In the genomic region with DNA sequence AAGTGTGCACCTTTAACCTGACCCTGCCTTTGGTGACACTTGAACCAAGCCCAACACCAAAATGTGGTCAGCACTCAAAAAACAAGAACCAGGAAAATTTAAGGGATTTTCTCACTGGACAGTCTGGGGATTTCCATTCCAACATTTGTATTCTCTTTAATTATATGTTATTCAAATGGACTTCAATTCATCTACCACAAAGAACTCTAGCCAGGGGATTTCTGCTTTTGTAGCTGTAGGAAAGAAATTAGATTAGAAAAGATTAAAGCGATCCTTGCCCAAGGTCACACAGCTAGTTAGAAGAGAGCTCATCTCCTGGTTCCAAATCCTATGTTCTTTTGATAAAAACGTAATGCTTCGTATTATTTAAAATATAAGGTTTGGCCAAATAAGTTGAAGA, we compare ENCODE assay signal across 25 cellular contexts.
DNase-seq lines count a peak whose midpoint lies in the region; ATAC-seq, FAIRE-seq and TF ChIP-seq lines count a peak whose summit lies in the region.
"Had no signal": no experiment of that assay in that cellular context is flagged by ENCODE, and none has a peak within 500 bp of the region (broad histone marks: within the 10 kb centered on the region; RNA-seq: fewer than 3 reads in every experiment).

No MANE protein-coding gene starts in this region.

- H2BK5ac ChIP-seq in mesenchymal stem cell (ENCODE audit: low read depth, low read length, poor library complexity, severe bottlenecking): peak overlapping the region; percentile 81

- H3K36me3 ChIP-seq in WERI-Rb-1 (no peaks in the 10 kb centered on the region), mesenchymal stem cell (ENCODE audit: control insufficient read depth in 1 of 2, insufficient read depth in 2 of 2, low read depth in 1 of 2, low read length in 2 of 2) (no peaks in the 10 kb centered on the region), tibial artery (no peaks in the 10 kb centered on the region)
- H3K36me3 ChIP-seq: BE2C had no signal

- intact Hi-C loops in tibial artery (cut with DNase I; ENCODE audit: low total_unique reads): no loop called here

- TF ChIP-seq CTCF in WERI-Rb-1 (IDR thresholded peaks at IDR 0.05; ENCODE audit: low read depth, low read length) (no peak), tibial artery (IDR thresholded peaks at IDR 0.05) (no peak)

- H2BK120ac ChIP-seq in mesenchymal stem cell (ENCODE audit: low read depth, low read length): no peak overlapping the region

- H3K4me3 ChIP-seq in WERI-Rb-1 (ENCODE audit: low read depth, low read length) (no peak overlapping the region), mesenchymal stem cell (ENCODE audit: insufficient read depth in 1 of 2, low read depth in 1 of 2, low read length in 2 of 2) (no peak overlapping the region), tibial artery (no peak overlapping the region)
- H3K4me3 ChIP-seq: GM23338 had no signal

- no peak overlapping the region for H3K18ac ChIP-seq in mesenchymal stem cell (ENCODE audit: low read depth in 1 of 2, low read length in 2 of 2)

- H3K4me3 Mint-ChIP-seq in T-helper 17 cell: no peak overlapping the region
- H3K4me3 Mint-ChIP-seq: CD4-positive, CD25-positive, alpha-beta regulatory T cell; CD8-positive, alpha-beta memory T cell; GM23338; HFFc6 had no signal

- H3K27ac Mint-ChIP-seq in T-helper 17 cell: no peak overlapping the region
- H3K27ac Mint-ChIP-seq: CD4-positive, CD25-positive, alpha-beta regulatory T cell; CD8-positive, alpha-beta memory T cell; GM23338; HFFc6 had no signal

- H3K27me3 Mint-ChIP-seq in T-helper 17 cell: no peaks in the 10 kb centered on the region
- H3K27me3 Mint-ChIP-seq: CD4-positive, CD25-positive, alpha-beta regulatory T cell had no signal

- no peak overlapping the region for H3K4ac ChIP-seq in mesenchymal stem cell (ENCODE audit: low read depth in 1 of 2, low read length in 2 of 2)

- no peak overlapping the region for H4K8ac ChIP-seq in mesenchymal stem cell (ENCODE audit: low read length)

- H3K27ac ChIP-seq in WERI-Rb-1: peak overlapping the region; percentile 41
- no peak overlapping the region for H3K27ac ChIP-seq in mesenchymal stem cell (ENCODE audit: low read length, poor library complexity, severe bottlenecking)
- peak overlapping the region; percentile 61 to 70 for H3K27ac ChIP-seq in tibial artery

- no peak for FAIRE-seq in GM12892 (lab: Jason Lieb, UNC)
- FAIRE-seq: A204.1, GM12891, GM18507, H54, HTR-8/SVneo had no signal

- H3K4me1 ChIP-seq in mesenchymal stem cell (ENCODE audit: control insufficient read depth, insufficient read depth, low read depth, low read length): peaks cover 5% of the 10 kb centered on the region
- H3K4me1 ChIP-seq in tibial artery: peaks cover 0 to 55% (median 14%) of the 10 kb centered on the region in 4 donors
- H3K4me1 ChIP-seq: BE2C had no signal

- H4K91ac ChIP-seq in mesenchymal stem cell (ENCODE audit: low read length): no peak overlapping the region

- H3K9ac ChIP-seq in mesenchymal stem cell (ENCODE audit: low read length): no peak overlapping the region

- H3K9me3 ChIP-seq in WERI-Rb-1 (ENCODE audit: severe bottlenecking) (no peaks in the 10 kb centered on the region), mesenchymal stem cell (ENCODE audit: control insufficient read depth, low read length) (no peaks in the 10 kb centered on the region), tibial artery (no peaks in the 10 kb centered on the region), T-helper 17 cell (ENCODE audit: control insufficient read depth, low read length, poor library complexity, severe bottlenecking) (no peaks in the 10 kb centered on the region)
- H3K9me3 ChIP-seq: BE2C had no signal

- H3K79me1 ChIP-seq in mesenchymal stem cell (replicated peaks; ENCODE audit: low read length, poor library complexity, severe bottlenecking): no peaks in the 10 kb centered on the region

- H3K4me1 Mint-ChIP-seq in T-helper 17 cell: no peaks in the 10 kb centered on the region
- H3K4me1 Mint-ChIP-seq: CD4-positive, CD25-positive, alpha-beta regulatory T cell; CD8-positive, alpha-beta memory T cell; GM23338 had no signal

- no peak overlapping the region for H2AFZ ChIP-seq in mesenchymal stem cell (ENCODE audit: low read depth, low read length)
- H2AFZ ChIP-seq: GM23338 had no signal

- no peak overlapping the region for H3K23ac ChIP-seq in mesenchymal stem cell (ENCODE audit: low read length in 2 of 2)

- H3K36me3 Mint-ChIP-seq in T-helper 17 cell (ENCODE audit: low read depth): no peaks in the 10 kb centered on the region

- no peak overlapping the region for H3K14ac ChIP-seq in mesenchymal stem cell (ENCODE audit: low read length in 2 of 2)

- no peak overlapping the region for H2BK15ac ChIP-seq in mesenchymal stem cell (ENCODE audit: low read depth, poor library complexity, severe bottlenecking)

- 100% methylated on average over 3 of the region's 3 CpGs for WGBS in mesenchymal stem cell

- H3K27me3 ChIP-seq in WERI-Rb-1 (ENCODE audit: insufficient read depth, low read depth, severe bottlenecking): no peaks in the 10 kb centered on the region
- no peaks in the 10 kb centered on the region for H3K27me3 ChIP-seq in mesenchymal stem cell (ENCODE audit: control insufficient read depth in 1 of 2, insufficient read depth in 1 of 2, low read length in 2 of 2)
- H3K27me3 ChIP-seq in tibial artery: no peaks in the 10 kb centered on the region
- H3K27me3 ChIP-seq: BE2C had no signal

- no peak for TF ChIP-seq POLR2A in GM12892 (IDR thresholded peaks at IDR 0.05; ENCODE audit: low read depth, low read length)

- no peak overlapping the region for H3K4me2 ChIP-seq in mesenchymal stem cell (ENCODE audit: low read length, poor library complexity, severe bottlenecking)
- H3K4me2 ChIP-seq: GM23338 had no signal

- no peak overlapping the region for H2BK12ac ChIP-seq in mesenchymal stem cell (ENCODE audit: low read length in 2 of 2)

- peak overlapping the region; percentile 71 for H2AK5ac ChIP-seq in mesenchymal stem cell (ENCODE audit: low read length, severe bottlenecking)

- ATAC-seq in activated CD4-positive, CD25-positive, alpha-beta regulatory T cell treated with anti-CD3 and anti-CD28 coated beads, Interleukin-2, amount 50 U/mL, for 24 hours: no peak
- no peak for ATAC-seq in T-helper 17 cell
- ATAC-seq: GM23338, HCT116 had no signal

- DNase-seq in WERI-Rb-1 (no peak), mesenchymal stem cell (no peak), tibial artery (no peak), T-helper 17 cell (no peak), GM12892 (ENCODE audit: insufficient read length) (no peak)
- DNase-seq: ACHN; BE2C; C1 segment of cervical spinal cord; CD4-positive, CD25-positive, alpha-beta regulatory T cell; CD8-positive, alpha-beta memory T cell; COR-L47; DMS 273 treated with DMSO at 0.1 percent for 48 hours; DMS53; DND-41; EL; HFFc6; IMR-90 had no signal
